1 cellular context compared by ENCODE assay signal in the genomic region with DNA sequence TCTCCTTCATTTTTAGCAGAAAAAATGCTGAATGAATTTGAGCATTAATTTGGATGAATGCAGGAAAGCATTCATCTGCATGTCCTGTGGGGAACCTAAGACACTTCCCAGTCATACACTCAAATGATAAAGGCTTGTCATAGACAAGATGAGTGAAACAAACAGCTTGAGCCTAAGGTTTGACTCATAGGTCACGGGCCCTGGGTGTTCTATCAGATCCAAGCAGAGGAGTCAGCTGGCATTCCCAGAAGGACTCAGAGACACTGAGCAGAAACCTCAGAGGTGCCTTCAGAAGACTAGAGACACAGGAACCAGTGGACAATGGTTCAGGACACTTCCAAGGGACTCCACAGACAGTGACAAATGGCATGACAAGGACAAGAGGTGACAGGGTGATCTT.
TF ChIP-seq lines count a peak whose summit lies in the region.

No MANE protein-coding gene starts in this region.

TF ChIP-seq in K562, 482 proteins besides CTCF, POLR2A, EP300 and RAD21 (continued from another document):
- TF ChIP-seq RUNX1 (IDR thresholded peaks at IDR 0.05; ENCODE audit: low read depth) (no peak), HDGF (IDR thresholded peaks at IDR 0.05) (no peak), ARID1B (IDR thresholded peaks at IDR 0.05) (peak; percentile 59), NFE2 (IDR thresholded peaks at IDR 0.05; ENCODE audit: low read depth) (no peak), PRMT5 (CRISPR knock-in tag; IDR thresholded peaks at IDR 0.05) (no peak), FOXK2 (conservative IDR thresholded peaks at IDR 0.05 in 1 of 2, IDR thresholded peaks at IDR 0.05 in 1 of 2; ENCODE audit: low read depth in 2 of 2) (no peak), MAFG (tag; conservative IDR thresholded peaks at IDR 0.05) (no peak), ZC3H4 (CRISPR knock-in tag; IDR thresholded peaks at IDR 0.05; ENCODE audit: borderline replicate concordance) (no peak), FOSL1 (tag; conservative IDR thresholded peaks at IDR 0.05) (peak; percentile 90), BHLHE40 (IDR thresholded peaks at IDR 0.05; ENCODE audit: low read length) (peak; percentile 58; the same call in 1 of the 2 replicates), KLF10 (CRISPR knock-in tag; IDR thresholded peaks at IDR 0.05) (no peak), SRSF1 (IDR thresholded peaks at IDR 0.05; ENCODE audit: low read depth, low read length) (no peak)
- TF ChIP-seq, protein P1, sequence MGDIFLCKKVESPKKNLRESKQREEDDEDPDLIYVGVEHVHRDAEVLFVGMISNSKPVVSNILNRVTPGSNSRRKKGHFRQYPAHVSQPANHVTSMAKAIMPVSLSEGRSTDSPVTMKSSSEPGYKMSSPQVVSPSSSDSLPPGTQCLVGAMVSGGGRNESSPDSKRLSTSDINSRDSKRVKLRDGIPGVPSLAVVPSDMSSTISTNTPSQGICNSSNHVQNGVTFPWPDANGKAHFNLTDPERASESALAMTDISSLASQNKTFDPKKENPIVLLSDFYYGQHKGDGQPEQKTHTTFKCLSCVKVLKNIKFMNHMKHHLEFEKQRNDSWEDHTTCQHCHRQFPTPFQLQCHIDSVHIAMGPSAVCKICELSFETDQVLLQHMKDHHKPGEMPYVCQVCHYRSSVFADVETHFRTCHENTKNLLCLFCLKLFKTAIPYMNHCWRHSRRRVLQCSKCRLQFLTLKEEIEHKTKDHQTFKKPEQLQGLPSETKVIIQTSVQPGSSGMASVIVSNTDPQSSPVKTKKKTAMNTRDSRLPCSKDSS (IDR thresholded peaks at IDR 0.05; ENCODE audit: low read depth, partially characterized antibody), result no peak
